Comparison of ENCODE assay signal across 8 cellular contexts in the genomic region with DNA sequence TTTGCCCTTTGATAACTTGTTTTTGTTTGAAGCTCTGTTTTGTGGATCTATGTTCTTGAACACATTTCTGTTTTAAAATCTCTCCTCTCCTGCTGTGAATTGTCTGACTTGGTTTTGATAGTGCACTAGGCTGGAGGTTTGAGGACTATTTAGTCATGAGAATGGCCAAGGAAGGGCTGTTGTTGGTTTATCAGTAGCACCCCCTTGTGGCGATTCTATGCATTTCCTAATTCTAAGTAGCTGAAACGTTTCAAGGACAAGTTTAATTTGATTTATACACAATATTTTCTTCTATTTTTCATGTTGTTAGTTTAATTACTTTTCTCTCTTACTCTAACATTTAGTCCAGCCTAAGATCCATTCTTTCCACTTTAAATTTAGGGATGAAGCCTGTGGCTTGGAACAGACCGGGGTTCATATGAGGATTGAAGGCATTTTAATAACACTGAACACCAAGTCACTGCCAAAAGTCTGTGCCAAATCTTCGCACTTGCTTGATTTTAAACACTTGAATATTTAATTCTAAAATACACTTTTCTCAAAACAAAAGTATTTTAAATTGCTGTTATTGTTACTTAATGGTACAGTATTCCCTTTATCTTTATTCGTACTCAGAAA.
DNase-seq lines count a peak whose midpoint lies in the region; ATAC-seq, FAIRE-seq and TF ChIP-seq lines count a peak whose summit lies in the region.

No MANE protein-coding gene starts in this region.

- POLR2A ChIA-PET in CD8-positive, alpha-beta T cell (lab: Charles Lee) = no interaction called here

- no peak overlapping the region for H3K27ac Mint-ChIP-seq in CD8-positive, alpha-beta T cell

- no peaks in the 10 kb centered on the region for H3K79me2 ChIP-seq in parathyroid adenoma

- H3K4me3 Mint-ChIP-seq in CD8-positive, alpha-beta T cell = no peak overlapping the region

- peaks cover 8% of the 10 kb centered on the region for H3K27me3 Mint-ChIP-seq in CD8-positive, alpha-beta T cell (ENCODE audit: low read depth)

- peak in 2 of 7 experiments; percentile 17 to 21 for DNase-seq in CD8-positive, alpha-beta T cell
- DNase-seq in NCI-H146 treated with DMSO at 0.1 percent for 48 hours (lab: John Stamatoyannopoulos, UW; ENCODE audit: unreplicated experiment) = peak; percentile 67
- DNase-seq in fibroblast of peridontal ligament (ENCODE audit: extremely low read depth) = peak; percentile 88
- DNase-seq in activated effector memory CD4-positive, alpha-beta T cell treated with Interleukin-2 at 50 U/mL for 16 hours = no peak

- no peak overlapping the region for H3K27ac ChIP-seq in CD8-positive, alpha-beta T cell (ENCODE audit: low read depth, low read length)
- H3K27ac ChIP-seq in parathyroid adenoma = no peak overlapping the region

- H3K4me1 Mint-ChIP-seq in CD8-positive, alpha-beta T cell (ENCODE audit: low read depth) = no peaks in the 10 kb centered on the region

- H3K36me3 Mint-ChIP-seq in CD8-positive, alpha-beta T cell = no peaks in the 10 kb centered on the region

- peak; percentile 98 for FAIRE-seq in TTC549 (lab: Jason Lieb, UNC)

- CTCF ChIA-PET in CD8-positive, alpha-beta T cell (lab: Charles Lee) = interaction anchor here (0.9 to 3.9 kb wide), 6 partner anchors 9 to 1721 kb away, joined by 3 to 19 read pairs (median 4); no protein-coding TSS in a partner anchor

- no peak overlapping the region for H3K4me3 ChIP-seq in CD8-positive, alpha-beta T cell (ENCODE audit: low read depth, low read length)
- no peak overlapping the region for H3K4me3 ChIP-seq in parathyroid adenoma (ENCODE audit: low read depth, low read length)

- no peaks in the 10 kb centered on the region for H3K9me3 ChIP-seq in CD8-positive, alpha-beta T cell (ENCODE audit: low read length)
- no peaks in the 10 kb centered on the region for H3K9me3 ChIP-seq in parathyroid adenoma (ENCODE audit: control insufficient read depth, low read length)

- H3K36me3 ChIP-seq in CD8-positive, alpha-beta T cell (ENCODE audit: insufficient read depth, low read length) = no peaks in the 10 kb centered on the region
- no peaks in the 10 kb centered on the region for H3K36me3 ChIP-seq in parathyroid adenoma (ENCODE audit: control insufficient read depth, insufficient read depth, low read length)

- peak; percentile 51 for ATAC-seq in CD8-positive, alpha-beta T cell
- peak; percentile 79 for ATAC-seq in GM18505 (IDR thresholded peaks at IDR 0.05; ENCODE audit: unreplicated experiment)
- peak; percentile 81 for ATAC-seq in HG02870 (IDR thresholded peaks at IDR 0.05; ENCODE audit: unreplicated experiment)

- H3K9me3 Mint-ChIP-seq in CD8-positive, alpha-beta T cell = no peaks in the 10 kb centered on the region

- TF ChIP-seq CTCF in CD8-positive, alpha-beta T cell (IDR thresholded peaks at IDR 0.05) = peak; percentile 63
- TF ChIP-seq CTCF in parathyroid adenoma (IDR thresholded peaks at IDR 0.05) = peak; percentile 69

- H3K9ac ChIP-seq in parathyroid adenoma = no peak overlapping the region

- peak overlapping the region; percentile 4 for H2AFZ ChIP-seq in parathyroid adenoma

- no peaks in the 10 kb centered on the region for H3K27me3 ChIP-seq in CD8-positive, alpha-beta T cell (ENCODE audit: insufficient read depth, low read length)
- H3K27me3 ChIP-seq in parathyroid adenoma (ENCODE audit: control insufficient read depth, insufficient read depth, low read length) = no peaks in the 10 kb centered on the region

- intact Hi-C loops in CD8-positive, alpha-beta T cell (cut with DNase I, micrococcal nuclease) = loop anchor here (1.0 to 5.0 kb wide), 3 partner anchors 259 to 1608 kb away; no protein-coding TSS in a partner anchor

- H3K4me2 ChIP-seq in parathyroid adenoma (ENCODE audit: low read length) = no peak overlapping the region

- no peaks in the 10 kb centered on the region for H3K4me1 ChIP-seq in CD8-positive, alpha-beta T cell (ENCODE audit: insufficient read depth, low read length)
- H3K4me1 ChIP-seq in parathyroid adenoma = no peaks in the 10 kb centered on the region

- TF ChIP-seq POLR2A in GM18505 (IDR thresholded peaks at IDR 0.05; ENCODE audit: borderline replicate concordance, extremely low read depth, insufficient read depth, insufficient read length) = no peak
